Comparison of ENCODE assay signal across 1 cellular context in genomic region chr20:1934162-1934561, GRCh38.
TF ChIP-seq lines count a peak whose summit lies in the region.

No MANE protein-coding gene starts in this region.

TF ChIP-seq in K562, 482 proteins besides CTCF, POLR2A, EP300 and RAD21 (continued from another document):
- TF ChIP-seq, protein P1, sequence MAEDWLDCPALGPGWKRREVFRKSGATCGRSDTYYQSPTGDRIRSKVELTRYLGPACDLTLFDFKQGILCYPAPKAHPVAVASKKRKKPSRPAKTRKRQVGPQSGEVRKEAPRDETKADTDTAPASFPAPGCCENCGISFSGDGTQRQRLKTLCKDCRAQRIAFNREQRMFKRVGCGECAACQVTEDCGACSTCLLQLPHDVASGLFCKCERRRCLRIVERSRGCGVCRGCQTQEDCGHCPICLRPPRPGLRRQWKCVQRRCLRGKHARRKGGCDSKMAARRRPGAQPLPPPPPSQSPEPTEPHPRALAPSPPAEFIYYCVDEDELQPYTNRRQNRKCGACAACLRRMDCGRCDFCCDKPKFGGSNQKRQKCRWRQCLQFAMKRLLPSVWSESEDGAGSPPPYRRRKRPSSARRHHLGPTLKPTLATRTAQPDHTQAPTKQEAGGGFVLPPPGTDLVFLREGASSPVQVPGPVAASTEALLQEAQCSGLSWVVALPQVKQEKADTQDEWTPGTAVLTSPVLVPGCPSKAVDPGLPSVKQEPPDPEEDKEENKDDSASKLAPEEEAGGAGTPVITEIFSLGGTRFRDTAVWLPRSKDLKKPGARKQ (CRISPR knock-in tag; IDR thresholded peaks at IDR 0.05) = no peak
- TF ChIP-seq ZNF121 (CRISPR knock-in tag; conservative IDR thresholded peaks at IDR 0.05) (no peak), ZNF24 (IDR thresholded peaks at IDR 0.05) (no peak), PYGO2 (tag; IDR thresholded peaks at IDR 0.05) (no peak), TCF7L2 (IDR thresholded peaks at IDR 0.05; ENCODE audit: low read depth, low read length) (no peak)
